ENCODE assay signal across 1 cellular context in genomic region chr17:75764417-75764710, GRCh38.
TF ChIP-seq lines count a peak whose summit lies in the region.

No MANE protein-coding gene starts in this region.

TF ChIP-seq in HepG2, 621 proteins besides CTCF, POLR2A, EP300 and RAD21 (continues in another document):
- TF ChIP-seq AGO1 (IDR thresholded peaks at IDR 0.05; ENCODE audit: low read depth, low read length, poor library complexity, severe bottlenecking) (peak; percentile 27), RCOR2 (CRISPR knock-in tag; IDR thresholded peaks at IDR 0.05) (0 out of 2 replicates have a peak, but pooled peaks have one; percentile 34), ZNF629 (CRISPR knock-in tag; conservative IDR thresholded peaks at IDR 0.05) (no peak), ZNF232 (CRISPR knock-in tag; IDR thresholded peaks at IDR 0.05; ENCODE audit: borderline replicate concordance) (no peak), YEATS4 (CRISPR knock-in tag; IDR thresholded peaks at IDR 0.05; ENCODE audit: borderline replicate concordance) (peak; percentile 64; the same call in 1 of the 2 replicates), ZFP36L2 (CRISPR knock-in tag; IDR thresholded peaks at IDR 0.05) (no peak), PCBP1 (IDR thresholded peaks at IDR 0.05; ENCODE audit: borderline replicate concordance, low read depth, low read length) (no peak), SETDB1 (CRISPR knock-in tag; IDR thresholded peaks at IDR 0.05; ENCODE audit: borderline replicate concordance) (no peak), ZNF782 (CRISPR knock-in tag; IDR thresholded peaks at IDR 0.05; ENCODE audit: borderline replicate concordance) (no peak), ZNF430 (CRISPR knock-in tag; IDR thresholded peaks at IDR 0.05) (no peak), BCL6 (CRISPR knock-in tag; IDR thresholded peaks at IDR 0.05) (0 out of 2 replicates have a peak, but pooled peaks have one; percentile 2), ATRX (CRISPR knock-in tag; IDR thresholded peaks at IDR 0.05; ENCODE audit: borderline replicate concordance) (no peak), NPAS2 (CRISPR knock-in tag; IDR thresholded peaks at IDR 0.05; ENCODE audit: borderline replicate concordance) (no peak), HDAC1 (CRISPR knock-in tag; IDR thresholded peaks at IDR 0.05) (0 out of 2 replicates have a peak, but pooled peaks have one; percentile 24), ZNF335 (CRISPR knock-in tag; IDR thresholded peaks at IDR 0.05) (peak; percentile 26; the same call in 1 of the 2 replicates), ZNF891 (CRISPR knock-in tag; IDR thresholded peaks at IDR 0.05) (peak; percentile 92; the same call in 1 of the 2 replicates), FOSL1 (CRISPR knock-in tag; IDR thresholded peaks at IDR 0.05; ENCODE audit: borderline replicate concordance) (no peak), SALL1 (CRISPR knock-in tag; IDR thresholded peaks at IDR 0.05) (peak; percentile 53; the same call in 1 of the 2 replicates), ZNF784 (CRISPR knock-in tag; IDR thresholded peaks at IDR 0.05; ENCODE audit: borderline replicate concordance) (no peak), NCOA1 (CRISPR knock-in tag; IDR thresholded peaks at IDR 0.05) (no peak), ZNF788 (CRISPR knock-in tag; IDR thresholded peaks at IDR 0.05; ENCODE audit: borderline replicate concordance) (peak; percentile 37; the same call in 1 of the 2 replicates), ZNF547 (CRISPR knock-in tag; IDR thresholded peaks at IDR 0.05) (peak; percentile 22; the same call in 1 of the 2 replicates), RXRB (CRISPR knock-in tag; IDR thresholded peaks at IDR 0.05; ENCODE audit: borderline replicate concordance) (no peak), KAT7 (CRISPR knock-in tag; IDR thresholded peaks at IDR 0.05; ENCODE audit: borderline replicate concordance) (peak; percentile 63; the same call in 1 of the 2 replicates), ZNF432 (CRISPR knock-in tag; IDR thresholded peaks at IDR 0.05; ENCODE audit: borderline replicate concordance) (no peak), RFX1 (IDR thresholded peaks at IDR 0.05) (no peak), ZNF383 (CRISPR knock-in tag; IDR thresholded peaks at IDR 0.05; ENCODE audit: borderline replicate concordance) (no peak), ZMAT5 (CRISPR knock-in tag; IDR thresholded peaks at IDR 0.05; ENCODE audit: borderline replicate concordance, low read depth) (no peak), KLF9 (CRISPR knock-in tag; IDR thresholded peaks at IDR 0.05; ENCODE audit: low read depth) (no peak), EED (CRISPR knock-in tag; IDR thresholded peaks at IDR 0.05) (peak; percentile 85; the same call in 1 of the 2 replicates), SOX6 (IDR thresholded peaks at IDR 0.05) (no peak), SOX6 (CRISPR knock-in tag; IDR thresholded peaks at IDR 0.05) (peak; percentile 23; the same call in 1 of the 2 replicates), SIN3B (IDR thresholded peaks at IDR 0.05; ENCODE audit: low read length) (no peak), NFE2L1 (CRISPR knock-in tag; IDR thresholded peaks at IDR 0.05; ENCODE audit: borderline replicate concordance) (no peak), ELF4 (CRISPR knock-in tag; IDR thresholded peaks at IDR 0.05; ENCODE audit: borderline replicate concordance) (peak; percentile 27; the same call in 1 of the 2 replicates), CREB3 (CRISPR knock-in tag; IDR thresholded peaks at IDR 0.05) (0 out of 2 replicates have a peak, but pooled peaks have one; percentile 70), SOX5 (CRISPR knock-in tag; IDR thresholded peaks at IDR 0.05; ENCODE audit: borderline replicate concordance) (0 out of 2 replicates have a peak, but pooled peaks have one; percentile 0), AKAP8 (CRISPR knock-in tag; IDR thresholded peaks at IDR 0.05) (0 out of 2 replicates have a peak, but pooled peaks have one; percentile 74), PAF1 (CRISPR knock-in tag; IDR thresholded peaks at IDR 0.05) (peak; percentile 48; the same call in 1 of the 2 replicates), ZNF503 (CRISPR knock-in tag; IDR thresholded peaks at IDR 0.05) (0 out of 2 replicates have a peak, but pooled peaks have one; percentile 41), KMT2A (CRISPR knock-in tag; IDR thresholded peaks at IDR 0.05) (no peak), ATF2 (CRISPR knock-in tag; IDR thresholded peaks at IDR 0.05) (0 out of 2 replicates have a peak, but pooled peaks have one; percentile 4), PHF8 (CRISPR knock-in tag; IDR thresholded peaks at IDR 0.05) (peak; percentile 61), TEAD2 (CRISPR knock-in tag; IDR thresholded peaks at IDR 0.05) (no peak), NCOR1 (IDR thresholded peaks at IDR 0.05; ENCODE audit: borderline replicate concordance, low read length) (peak; percentile 19; the same call in 1 of the 2 replicates), THAP7 (CRISPR knock-in tag; IDR thresholded peaks at IDR 0.05) (0 out of 2 replicates have a peak, but pooled peaks have one; percentile 62), PHF21A (CRISPR knock-in tag; IDR thresholded peaks at IDR 0.05) (0 out of 2 replicates have a peak, but pooled peaks have one; percentile 13), ZNF331 (CRISPR knock-in tag; IDR thresholded peaks at IDR 0.05) (peak; percentile 13; the same call in 1 of the 2 replicates), ZNF746 (CRISPR knock-in tag; IDR thresholded peaks at IDR 0.05) (peak; percentile 79; the same call in 1 of the 2 replicates), ETV5 (CRISPR knock-in tag; IDR thresholded peaks at IDR 0.05; ENCODE audit: borderline replicate concordance) (no peak), KDM5B (CRISPR knock-in tag; IDR thresholded peaks at IDR 0.05; ENCODE audit: borderline replicate concordance) (peak; percentile 43), RFXAP (CRISPR knock-in tag; IDR thresholded peaks at IDR 0.05; ENCODE audit: borderline replicate concordance) (0 out of 2 replicates have a peak, but pooled peaks have one; percentile 4), ZNF235 (CRISPR knock-in tag; IDR thresholded peaks at IDR 0.05; ENCODE audit: borderline replicate concordance) (0 out of 2 replicates have a peak, but pooled peaks have one; percentile 37), ZNF674 (CRISPR knock-in tag; IDR thresholded peaks at IDR 0.05; ENCODE audit: low read depth) (no peak)
- TF ChIP-seq, protein P1, sequence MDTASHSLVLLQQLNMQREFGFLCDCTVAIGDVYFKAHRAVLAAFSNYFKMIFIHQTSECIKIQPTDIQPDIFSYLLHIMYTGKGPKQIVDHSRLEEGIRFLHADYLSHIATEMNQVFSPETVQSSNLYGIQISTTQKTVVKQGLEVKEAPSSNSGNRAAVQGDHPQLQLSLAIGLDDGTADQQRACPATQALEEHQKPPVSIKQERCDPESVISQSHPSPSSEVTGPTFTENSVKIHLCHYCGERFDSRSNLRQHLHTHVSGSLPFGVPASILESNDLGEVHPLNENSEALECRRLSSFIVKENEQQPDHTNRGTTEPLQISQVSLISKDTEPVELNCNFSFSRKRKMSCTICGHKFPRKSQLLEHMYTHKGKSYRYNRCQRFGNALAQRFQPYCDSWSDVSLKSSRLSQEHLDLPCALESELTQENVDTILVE (CRISPR knock-in tag; IDR thresholded peaks at IDR 0.05), result no peak
- TF ChIP-seq, protein P2, sequence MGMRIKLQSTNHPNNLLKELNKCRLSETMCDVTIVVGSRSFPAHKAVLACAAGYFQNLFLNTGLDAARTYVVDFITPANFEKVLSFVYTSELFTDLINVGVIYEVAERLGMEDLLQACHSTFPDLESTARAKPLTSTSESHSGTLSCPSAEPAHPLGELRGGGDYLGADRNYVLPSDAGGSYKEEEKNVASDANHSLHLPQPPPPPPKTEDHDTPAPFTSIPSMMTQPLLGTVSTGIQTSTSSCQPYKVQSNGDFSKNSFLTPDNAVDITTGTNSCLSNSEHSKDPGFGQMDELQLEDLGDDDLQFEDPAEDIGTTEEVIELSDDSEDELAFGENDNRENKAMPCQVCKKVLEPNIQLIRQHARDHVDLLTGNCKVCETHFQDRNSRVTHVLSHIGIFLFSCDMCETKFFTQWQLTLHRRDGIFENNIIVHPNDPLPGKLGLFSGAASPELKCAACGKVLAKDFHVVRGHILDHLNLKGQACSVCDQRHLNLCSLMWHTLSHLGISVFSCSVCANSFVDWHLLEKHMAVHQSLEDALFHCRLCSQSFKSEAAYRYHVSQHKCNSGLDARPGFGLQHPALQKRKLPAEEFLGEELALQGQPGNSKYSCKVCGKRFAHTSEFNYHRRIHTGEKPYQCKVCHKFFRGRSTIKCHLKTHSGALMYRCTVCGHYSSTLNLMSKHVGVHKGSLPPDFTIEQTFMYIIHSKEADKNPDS (CRISPR knock-in tag; IDR thresholded peaks at IDR 0.05), result no peak; the same call in 1 of the 2 replicates
- TF ChIP-seq, protein P3, sequence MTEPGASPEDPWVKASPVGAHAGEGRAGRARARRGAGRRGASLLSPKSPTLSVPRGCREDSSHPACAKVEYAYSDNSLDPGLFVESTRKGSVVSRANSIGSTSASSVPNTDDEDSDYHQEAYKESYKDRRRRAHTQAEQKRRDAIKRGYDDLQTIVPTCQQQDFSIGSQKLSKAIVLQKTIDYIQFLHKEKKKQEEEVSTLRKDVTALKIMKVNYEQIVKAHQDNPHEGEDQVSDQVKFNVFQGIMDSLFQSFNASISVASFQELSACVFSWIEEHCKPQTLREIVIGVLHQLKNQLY (CRISPR knock-in tag; IDR thresholded peaks at IDR 0.05), result no peak; the same call in 1 of the 2 replicates
- TF ChIP-seq, protein P4, sequence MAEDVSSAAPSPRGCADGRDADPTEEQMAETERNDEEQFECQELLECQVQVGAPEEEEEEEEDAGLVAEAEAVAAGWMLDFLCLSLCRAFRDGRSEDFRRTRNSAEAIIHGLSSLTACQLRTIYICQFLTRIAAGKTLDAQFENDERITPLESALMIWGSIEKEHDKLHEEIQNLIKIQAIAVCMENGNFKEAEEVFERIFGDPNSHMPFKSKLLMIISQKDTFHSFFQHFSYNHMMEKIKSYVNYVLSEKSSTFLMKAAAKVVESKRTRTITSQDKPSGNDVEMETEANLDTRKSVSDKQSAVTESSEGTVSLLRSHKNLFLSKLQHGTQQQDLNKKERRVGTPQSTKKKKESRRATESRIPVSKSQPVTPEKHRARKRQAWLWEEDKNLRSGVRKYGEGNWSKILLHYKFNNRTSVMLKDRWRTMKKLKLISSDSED (CRISPR knock-in tag; IDR thresholded peaks at IDR 0.05), result no peak; the same call in 1 of the 2 replicates
- TF ChIP-seq, protein P5, sequence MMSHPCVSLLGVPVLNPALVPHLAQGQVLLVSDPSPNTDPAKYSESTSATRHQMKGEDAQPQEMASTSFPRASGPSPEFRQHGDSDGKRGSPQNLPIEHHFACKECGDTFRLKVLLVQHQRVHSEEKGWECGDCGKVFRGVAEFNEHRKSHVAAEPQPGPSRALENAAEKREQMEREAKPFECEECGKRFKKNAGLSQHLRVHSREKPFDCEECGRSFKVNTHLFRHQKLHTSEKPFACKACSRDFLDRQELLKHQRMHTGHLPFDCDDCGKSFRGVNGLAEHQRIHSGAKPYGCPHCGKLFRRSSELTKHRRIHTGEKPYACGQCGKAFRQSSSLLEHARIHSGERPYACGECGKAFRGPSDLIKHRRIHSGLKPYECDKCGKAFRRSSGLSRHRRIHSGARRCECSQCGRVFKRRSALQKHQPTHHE (CRISPR knock-in tag; IDR thresholded peaks at IDR 0.05; ENCODE audit: borderline replicate concordance), result no peak
